In genomic region chr15:34795267-34796081, GRCh38 we compare ENCODE assay signal across 11 cellular contexts. TPM values are rescaled to one million over a fixed set of nuclear protein-coding genes. Genes with fewer than 3 reads are reported as not detected.
DNase-seq lines count a peak whose midpoint lies in the region; ATAC-seq and TF ChIP-seq lines count a peak whose summit lies in the region.
"Had no signal": no experiment of that assay in that cellular context is flagged by ENCODE, and none has a peak within 500 bp of the region (broad histone marks: within the 10 kb centered on the region; RNA-seq: fewer than 3 reads in every experiment).

ACTC1 (minus strand) TSS chr15:34795549; CDS start chr15:34794808, 741 bp downstream.

- peaks cover 7% of the 10 kb centered on the region for H3K27me3 Mint-ChIP-seq in endothelial cell (ENCODE audit: unreplicated experiment)

- H3K23ac ChIP-seq in mesendoderm (ENCODE audit: low read length), result peak within 1 kb of the TSS; percentile 68

- H3K4ac ChIP-seq in mesendoderm (ENCODE audit: low read depth, low read length), result peak within 1 kb of the TSS; percentile 83

- H2BK15ac ChIP-seq in mesendoderm (replicated peaks; ENCODE audit: low read depth), result no peak within 1 kb of the TSS

- H3K27ac Mint-ChIP-seq in endothelial cell (ENCODE audit: unreplicated experiment), result no peak within 1 kb of the TSS
- H3K27ac Mint-ChIP-seq: natural killer cell had no signal

- no peak within 1 kb of the TSS for H2BK120ac ChIP-seq in mesendoderm (ENCODE audit: low read depth, low read length)

- H3K27me3 ChIP-seq in mesendoderm (ENCODE audit: insufficient read depth, low read length, poor library complexity), result no peaks in the 10 kb centered on the region

- peaks cover 2% of the 10 kb centered on the region for H3K36me3 ChIP-seq in mesendoderm (ENCODE audit: control insufficient read depth, insufficient read depth, low read length)

- H3K9ac ChIP-seq in mesendoderm (ENCODE audit: low read length), result peak within 1 kb of the TSS; percentile 66

- DNase-seq in stimulated activated CD4-positive, alpha-beta T cell treated with anti-CD3 and anti-CD28 coated beads, Interleukin-15, amount 100 ng/mL, for 24 hours, result peak; percentile 14
- no peak for DNase-seq in stimulated activated CD4-positive, alpha-beta T cell treated with anti-CD3 and anti-CD28 coated beads, Interleukin-4, amount 100 ng/mL, for 24 hours
- peak; percentile 66 for DNase-seq in endothelial cell (ENCODE audit: low spot score)
- DNase-seq in mesendoderm, result peak; percentile 88
- no peak for DNase-seq in KG1 (lab: John Stamatoyannopoulos, UW)
- DNase-seq: CD4-positive, alpha-beta memory T cell; natural killer cell had no signal

- ATAC-seq in HG03439 (IDR thresholded peaks at IDR 0.05; ENCODE audit: unreplicated experiment) (no peak), HG03378 (IDR thresholded peaks at IDR 0.05; ENCODE audit: unreplicated experiment) (no peak)
- ATAC-seq in activated CD4-positive, CD25-positive, alpha-beta regulatory T cell treated with anti-CD3 and anti-CD28 coated beads, Interleukin-2, amount 50 U/mL, for 24 hours, result no peak
- ATAC-seq: natural killer cell had no signal

- peak within 1 kb of the TSS; percentile 35 for H3K4me3 ChIP-seq in mesendoderm (ENCODE audit: low read length)

- peak within 1 kb of the TSS; percentile 21 for H2BK5ac ChIP-seq in mesendoderm (ENCODE audit: low read length)

- no peak within 1 kb of the TSS for H4K8ac ChIP-seq in mesendoderm (ENCODE audit: low read depth, low read length)

- peaks cover 2% of the 10 kb centered on the region for H3K79me1 ChIP-seq in mesendoderm (ENCODE audit: low read length)

- H3K4me2 ChIP-seq in mesendoderm (ENCODE audit: low read length), result peak within 1 kb of the TSS; percentile 61

- peak within 1 kb of the TSS; percentile 35 for H3K18ac ChIP-seq in mesendoderm (ENCODE audit: low read length)

- H2AK5ac ChIP-seq in mesendoderm (ENCODE audit: low read length), result no peak within 1 kb of the TSS

- peaks cover 11% of the 10 kb centered on the region for H3K4me1 ChIP-seq in mesendoderm (ENCODE audit: control insufficient read depth, low read depth, low read length)

- H3K4me3 Mint-ChIP-seq in endothelial cell (ENCODE audit: unreplicated experiment), result no peak within 1 kb of the TSS
- H3K4me3 Mint-ChIP-seq: natural killer cell had no signal

- no peak within 1 kb of the TSS for H4K5ac ChIP-seq in mesendoderm (ENCODE audit: low read length)

- no peaks in the 10 kb centered on the region for H3K4me1 Mint-ChIP-seq in endothelial cell (ENCODE audit: unreplicated experiment)
- H3K4me1 Mint-ChIP-seq: natural killer cell had no signal

- H3K36me3 Mint-ChIP-seq in endothelial cell (ENCODE audit: low read depth, unreplicated experiment), result peaks cover 4% of the 10 kb centered on the region
- H3K36me3 Mint-ChIP-seq: CD4-positive, alpha-beta memory T cell; natural killer cell had no signal

- WGBS in mesendoderm (ENCODE audit: extremely low coverage, insufficient coverage, low lambda C conversion rate), result no CpG with 5 or more reads among the region's 44 CpGs

- H3K9me3 Mint-ChIP-seq in endothelial cell (ENCODE audit: unreplicated experiment), result no peaks in the 10 kb centered on the region
- H3K9me3 Mint-ChIP-seq: natural killer cell had no signal

- H3K56ac ChIP-seq in mesendoderm (ENCODE audit: low read length), result peak within 1 kb of the TSS; percentile 84

- no peak for TF ChIP-seq CTCF in endothelial cell (IDR thresholded peaks at IDR 0.05; ENCODE audit: unreplicated experiment)

- H3K79me2 ChIP-seq in mesendoderm (ENCODE audit: control insufficient read depth, insufficient read depth, low read length), result peaks cover 3% of the 10 kb centered on the region

- peak within 1 kb of the TSS; percentile 15 for H3K27ac ChIP-seq in mesendoderm (ENCODE audit: low read depth, low read length)

RNA-seq across cellular contexts. Expression of gene ACTC1, which starts in this region (rescaled TPM):
- total RNA-seq in endothelial cell (ENCODE audit: unreplicated experiment), result 4.2 TPM
- polyA plus RNA-seq in mesendoderm (2013, experiment 1 of 2), result 164 TPM
- polyA plus RNA-seq in mesendoderm (2013, experiment 2 of 2), result 168 TPM
- total RNA-seq: activated CD8-positive, alpha-beta memory T cell treated with anti-CD3 and anti-CD28 coated beads for 36 hours; CD4-positive, alpha-beta memory T cell; natural killer cell had no signal
- polyA plus RNA-seq: CD4-positive, alpha-beta memory T cell had no signal

Comparison
In these comparisons a context has a peak if more than half of its experiments do, and no peak if none do; other contexts are left out.
1. DNase-seq: peak in stimulated activated CD4-positive, alpha-beta T cell treated with anti-CD3 and anti-CD28 coated beads, Interleukin-15, amount 100 ng/mL, for 24 hours (single experiment), endothelial cell (single experiment) and mesendoderm (single experiment); none in stimulated activated CD4-positive, alpha-beta T cell treated with anti-CD3 and anti-CD28 coated beads, Interleukin-4, amount 100 ng/mL, for 24 hours (single experiment) and KG1 (single experiment).